Comparison of ENCODE assay signal across 8 cellular contexts in genomic region chr19:3324405-3324856, GRCh38.
DNase-seq lines count a peak whose midpoint lies in the region; ATAC-seq lines count a peak whose summit lies in the region.

No MANE protein-coding gene starts in this region.

- no peak for ATAC-seq in GM18519 (IDR thresholded peaks at IDR 0.05; ENCODE audit: low FRiP score, unreplicated experiment)
- no peak for ATAC-seq in GM18498 (IDR thresholded peaks at IDR 0.05; ENCODE audit: unreplicated experiment)

- peaks cover 24% of the 10 kb centered on the region for H3K27me3 ChIP-seq in adipocyte (replicated peaks; ENCODE audit: control insufficient read depth, insufficient read depth, low read length)

- H3K36me3 Mint-ChIP-seq in T-helper 2 cell treated with Interferon-gamma antibody and Interleukin-4, amounts not matched to agents 5 μg/mL and 100 μg/mL, for 36 hours (ENCODE audit: low read depth) = no peaks in the 10 kb centered on the region

- no peaks in the 10 kb centered on the region for H3K9me3 ChIP-seq in adipocyte (ENCODE audit: control insufficient read depth, low read length)

- H3K27ac Mint-ChIP-seq in T-helper 2 cell treated with Interferon-gamma antibody and Interleukin-4, amounts not matched to agents 5 μg/mL and 100 μg/mL, for 36 hours = no peak overlapping the region

- H3K4me3 Mint-ChIP-seq in T-helper 2 cell treated with Interferon-gamma antibody and Interleukin-4, amounts not matched to agents 5 μg/mL and 100 μg/mL, for 36 hours = no peak overlapping the region

- DNase-seq in NCI-H345 (lab: John Stamatoyannopoulos, UW) (peak; percentile 39), NCI-H345 treated with DMSO at 0.1 percent for 48 hours (lab: John Stamatoyannopoulos, UW; ENCODE audit: unreplicated experiment) (no peak), adipocyte (ENCODE audit: low read depth) (peak; percentile 54), kidney tubule cell (ENCODE audit: low spot score) (peak; percentile 46)
- DNase-seq in T-helper 2 cell treated with Interferon-gamma antibody and Interleukin-4, amounts not matched to agents 5 μg/mL and 100 μg/mL, for 36 hours (ENCODE audit: low spot score) = peak; percentile 53
- peak; percentile 69 for DNase-seq in stimulated activated CD8-positive, alpha-beta memory T cell treated with anti-CD3 and anti-CD28 coated beads, Interleukin-15, amount 100 ng/mL, for 1 hour (ENCODE audit: low read depth)

- peaks cover 5% of the 10 kb centered on the region for H3K4me1 ChIP-seq in adipocyte (ENCODE audit: control insufficient read depth, insufficient read depth, low read length)

- H3K36me3 ChIP-seq in adipocyte (ENCODE audit: control insufficient read depth, insufficient read depth, low read length, severe bottlenecking) = no peaks in the 10 kb centered on the region

- H3K4me1 Mint-ChIP-seq in T-helper 2 cell treated with Interferon-gamma antibody and Interleukin-4, amounts not matched to agents 5 μg/mL and 100 μg/mL, for 36 hours (ENCODE audit: low read depth) = peaks cover 2% of the 10 kb centered on the region

- H3K27me3 Mint-ChIP-seq in T-helper 2 cell treated with Interferon-gamma antibody and Interleukin-4, amounts not matched to agents 5 μg/mL and 100 μg/mL, for 36 hours (ENCODE audit: low read depth) = peaks cover 4% of the 10 kb centered on the region

- H3K4me3 ChIP-seq in adipocyte (ENCODE audit: low read length) = no peak overlapping the region

- H3K9me3 Mint-ChIP-seq in T-helper 2 cell treated with Interferon-gamma antibody and Interleukin-4, amounts not matched to agents 5 μg/mL and 100 μg/mL, for 36 hours = no peaks in the 10 kb centered on the region

- no peak overlapping the region for H3K9ac ChIP-seq in adipocyte (ENCODE audit: low read length)
